ENCODE assay signal across 17 cellular contexts in the genomic region with DNA sequence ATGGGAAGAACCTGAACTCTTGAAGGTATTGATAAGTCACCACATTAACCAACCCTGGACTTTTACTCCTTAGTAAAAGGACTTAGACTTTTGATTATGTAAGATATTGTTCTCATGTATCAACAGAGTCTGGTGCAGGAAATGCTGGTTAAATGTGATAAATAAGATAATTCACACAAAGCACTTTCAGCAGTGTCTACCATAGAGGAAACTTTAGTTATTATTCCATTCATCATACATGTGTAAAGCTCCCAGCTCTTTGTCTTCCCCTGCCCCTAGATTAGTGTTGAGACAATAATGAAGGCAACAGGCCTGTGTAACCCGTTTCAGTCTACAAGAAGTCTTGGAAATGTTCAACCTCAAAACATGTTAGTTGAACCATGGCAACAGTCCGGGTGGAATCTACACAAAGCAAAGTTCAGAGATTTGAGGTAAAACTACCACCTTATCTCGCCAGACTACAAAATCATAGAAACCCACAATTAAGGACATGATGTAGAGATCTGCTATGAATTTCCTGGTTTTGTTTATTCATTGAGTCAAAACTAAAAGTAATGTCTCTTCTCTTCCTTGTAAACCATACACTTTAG.
DNase-seq lines count a peak whose midpoint lies in the region; ATAC-seq, FAIRE-seq and TF ChIP-seq lines count a peak whose summit lies in the region.
"Had no signal": no experiment of that assay in that cellular context is flagged by ENCODE, and none has a peak within 500 bp of the region (broad histone marks: within the 10 kb centered on the region; RNA-seq: fewer than 3 reads in every experiment).

No MANE protein-coding gene starts in this region.

- peaks cover 40% of the 10 kb centered on the region for H3K4me1 Mint-ChIP-seq in T-helper 17 cell
- peaks cover 71 to 77% of the 10 kb centered on the region in 2 donors for H3K4me1 Mint-ChIP-seq in immature natural killer cell

- no peak for TF ChIP-seq POLR2A in GM12891 (IDR thresholded peaks at IDR 0.05; ENCODE audit: low read depth, low read length)

- ATAC-seq in T-helper 17 cell (peak; percentile 71), SK-N-SH treated with all-trans-retinoic acid at 6 μM for 48 hours (no peak), HG02970 (IDR thresholded peaks at IDR 0.05; ENCODE audit: low FRiP score, unreplicated experiment) (no peak)

- H3K9me3 Mint-ChIP-seq in immature natural killer cell: peaks cover 7 to 12% (median 10%) of the 10 kb centered on the region in 6 donors

- H3K27me3 Mint-ChIP-seq in T-helper 17 cell (no peaks in the 10 kb centered on the region), immature natural killer cell (ENCODE audit: low read depth in 3 of 3) (peaks cover 0 to 2% (median 0%) of the 10 kb centered on the region in 3 donors)

- FAIRE-seq in GM12891 (lab: Jason Lieb, UNC): peak; percentile 81

- DNase-seq in GM12891 (ENCODE audit: insufficient read length, low spot score) (no peak), T-helper 17 cell (no peak), immature natural killer cell (peak in 2 of 3 donors; percentile 22 to 23), germinal center (ENCODE audit: low spot score) (no peak), EL (no peak)
- DNase-seq: ACHN, C1 segment of cervical spinal cord, COR-L47, DMS 273 treated with DMSO at 0.1 percent for 48 hours, GDM1, MG63, NCI-H1048, NCI-H1436 treated with DMSO at 0.1 percent for 48 hours, NCI-H2029, NCI-H345 had no signal

- peaks cover 6% of the 10 kb centered on the region for H3K9me3 ChIP-seq in T-helper 17 cell (ENCODE audit: control insufficient read depth, low read length, poor library complexity, severe bottlenecking)

- H3K4me3 Mint-ChIP-seq in T-helper 17 cell (peak overlapping the region; percentile 37), immature natural killer cell (peak overlapping the region; percentile 6 to 56 (median 53))

- H3K36me3 Mint-ChIP-seq in T-helper 17 cell (ENCODE audit: low read depth): no peaks in the 10 kb centered on the region
- H3K36me3 Mint-ChIP-seq in immature natural killer cell: peaks cover 8 to 10% (median 9%) of the 10 kb centered on the region in 3 donors

- H3K27ac Mint-ChIP-seq in T-helper 17 cell: peak overlapping the region; percentile 93
- H3K27ac Mint-ChIP-seq in immature natural killer cell: peak overlapping the region; percentile 45 to 81 (median 74)

TF ChIP-seq in GM12891, 5 proteins besides CTCF, POLR2A, EP300 and RAD21:
- no peak for TF ChIP-seq POLR2AphosphoS5 (IDR thresholded peaks at IDR 0.05; ENCODE audit: low read depth, low read length)
- no peak for TF ChIP-seq POU2F2 (IDR thresholded peaks at IDR 0.05; ENCODE audit: low read depth, low read length)
- TF ChIP-seq TAF1 (IDR thresholded peaks at IDR 0.05; ENCODE audit: low read depth, low read length): no peak
- TF ChIP-seq SPI1 (IDR thresholded peaks at IDR 0.05; ENCODE audit: low read depth, low read length): no peak
- TF ChIP-seq PAX5 (IDR thresholded peaks at IDR 0.05; ENCODE audit: insufficient read depth, low read length, severe bottlenecking): no peak

TF ChIP-seq in SK-N-SH treated with all-trans-retinoic acid at 6 μM for 48 hours, 23 proteins besides CTCF, POLR2A, EP300 and RAD21:
- no peak for TF ChIP-seq ZFP3 (CRISPR knock-in tag; IDR thresholded peaks at IDR 0.05)
- TF ChIP-seq, protein P1, sequence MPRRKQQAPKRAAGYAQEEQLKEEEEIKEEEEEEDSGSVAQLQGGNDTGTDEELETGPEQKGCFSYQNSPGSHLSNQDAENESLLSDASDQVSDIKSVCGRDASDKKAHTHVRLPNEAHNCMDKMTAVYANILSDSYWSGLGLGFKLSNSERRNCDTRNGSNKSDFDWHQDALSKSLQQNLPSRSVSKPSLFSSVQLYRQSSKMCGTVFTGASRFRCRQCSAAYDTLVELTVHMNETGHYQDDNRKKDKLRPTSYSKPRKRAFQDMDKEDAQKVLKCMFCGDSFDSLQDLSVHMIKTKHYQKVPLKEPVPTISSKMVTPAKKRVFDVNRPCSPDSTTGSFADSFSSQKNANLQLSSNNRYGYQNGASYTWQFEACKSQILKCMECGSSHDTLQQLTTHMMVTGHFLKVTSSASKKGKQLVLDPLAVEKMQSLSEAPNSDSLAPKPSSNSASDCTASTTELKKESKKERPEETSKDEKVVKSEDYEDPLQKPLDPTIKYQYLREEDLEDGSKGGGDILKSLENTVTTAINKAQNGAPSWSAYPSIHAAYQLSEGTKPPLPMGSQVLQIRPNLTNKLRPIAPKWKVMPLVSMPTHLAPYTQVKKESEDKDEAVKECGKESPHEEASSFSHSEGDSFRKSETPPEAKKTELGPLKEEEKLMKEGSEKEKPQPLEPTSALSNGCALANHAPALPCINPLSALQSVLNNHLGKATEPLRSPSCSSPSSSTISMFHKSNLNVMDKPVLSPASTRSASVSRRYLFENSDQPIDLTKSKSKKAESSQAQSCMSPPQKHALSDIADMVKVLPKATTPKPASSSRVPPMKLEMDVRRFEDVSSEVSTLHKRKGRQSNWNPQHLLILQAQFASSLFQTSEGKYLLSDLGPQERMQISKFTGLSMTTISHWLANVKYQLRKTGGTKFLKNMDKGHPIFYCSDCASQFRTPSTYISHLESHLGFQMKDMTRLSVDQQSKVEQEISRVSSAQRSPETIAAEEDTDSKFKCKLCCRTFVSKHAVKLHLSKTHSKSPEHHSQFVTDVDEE (CRISPR knock-in tag; IDR thresholded peaks at IDR 0.05): no peak
- no peak for TF ChIP-seq RARB (CRISPR knock-in tag; IDR thresholded peaks at IDR 0.05)
- no peak for TF ChIP-seq PPARA (CRISPR knock-in tag; IDR thresholded peaks at IDR 0.05; ENCODE audit: borderline replicate concordance)
- no peak for TF ChIP-seq ZFP30 (CRISPR knock-in tag; IDR thresholded peaks at IDR 0.05)
- no peak for TF ChIP-seq ESRRG (CRISPR knock-in tag; IDR thresholded peaks at IDR 0.05)
- no peak for TF ChIP-seq ZNF8 (CRISPR knock-in tag; IDR thresholded peaks at IDR 0.05)
- TF ChIP-seq ARNTL (CRISPR knock-in tag; IDR thresholded peaks at IDR 0.05; ENCODE audit: borderline replicate concordance, low read depth): no peak
- TF ChIP-seq, protein P2, sequence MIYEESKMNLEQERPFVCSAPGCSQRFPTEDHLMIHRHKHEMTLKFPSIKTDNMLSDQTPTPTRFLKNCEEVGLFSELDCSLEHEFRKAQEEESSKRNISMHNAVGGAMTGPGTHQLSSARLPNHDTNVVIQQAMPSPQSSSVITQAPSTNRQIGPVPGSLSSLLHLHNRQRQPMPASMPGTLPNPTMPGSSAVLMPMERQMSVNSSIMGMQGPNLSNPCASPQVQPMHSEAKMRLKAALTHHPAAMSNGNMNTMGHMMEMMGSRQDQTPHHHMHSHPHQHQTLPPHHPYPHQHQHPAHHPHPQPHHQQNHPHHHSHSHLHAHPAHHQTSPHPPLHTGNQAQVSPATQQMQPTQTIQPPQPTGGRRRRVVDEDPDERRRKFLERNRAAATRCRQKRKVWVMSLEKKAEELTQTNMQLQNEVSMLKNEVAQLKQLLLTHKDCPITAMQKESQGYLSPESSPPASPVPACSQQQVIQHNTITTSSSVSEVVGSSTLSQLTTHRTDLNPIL (CRISPR knock-in tag; IDR thresholded peaks at IDR 0.05; ENCODE audit: low read depth): no peak
- no peak for TF ChIP-seq BACH2 (CRISPR knock-in tag; IDR thresholded peaks at IDR 0.05; ENCODE audit: borderline replicate concordance)
- no peak for TF ChIP-seq ISL1 (CRISPR knock-in tag; IDR thresholded peaks at IDR 0.05)
- TF ChIP-seq, protein P3, sequence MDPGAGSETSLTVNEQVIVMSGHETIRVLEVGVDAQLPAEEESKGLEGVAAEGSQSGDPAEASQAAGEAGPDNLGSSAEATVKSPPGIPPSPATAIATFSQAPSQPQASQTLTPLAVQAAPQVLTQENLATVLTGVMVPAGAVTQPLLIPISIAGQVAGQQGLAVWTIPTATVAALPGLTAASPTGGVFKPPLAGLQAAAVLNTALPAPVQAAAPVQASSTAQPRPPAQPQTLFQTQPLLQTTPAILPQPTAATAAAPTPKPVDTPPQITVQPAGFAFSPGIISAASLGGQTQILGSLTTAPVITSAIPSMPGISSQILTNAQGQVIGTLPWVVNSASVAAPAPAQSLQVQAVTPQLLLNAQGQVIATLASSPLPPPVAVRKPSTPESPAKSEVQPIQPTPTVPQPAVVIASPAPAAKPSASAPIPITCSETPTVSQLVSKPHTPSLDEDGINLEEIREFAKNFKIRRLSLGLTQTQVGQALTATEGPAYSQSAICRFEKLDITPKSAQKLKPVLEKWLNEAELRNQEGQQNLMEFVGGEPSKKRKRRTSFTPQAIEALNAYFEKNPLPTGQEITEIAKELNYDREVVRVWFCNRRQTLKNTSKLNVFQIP (CRISPR knock-in tag; IDR thresholded peaks at IDR 0.05; ENCODE audit: borderline replicate concordance, low read depth): no peak

Comparison
In these comparisons a context has a peak if more than half of its experiments do, and no peak if none do; other contexts are left out.
1. DNase-seq: peak in immature natural killer cell (2 of 3); none in GM12891 (single experiment), T-helper 17 cell (0 of 3), germinal center (single experiment) and EL (single experiment).